Comparison of ENCODE assay signal across 2 cellular contexts in the genomic region with DNA sequence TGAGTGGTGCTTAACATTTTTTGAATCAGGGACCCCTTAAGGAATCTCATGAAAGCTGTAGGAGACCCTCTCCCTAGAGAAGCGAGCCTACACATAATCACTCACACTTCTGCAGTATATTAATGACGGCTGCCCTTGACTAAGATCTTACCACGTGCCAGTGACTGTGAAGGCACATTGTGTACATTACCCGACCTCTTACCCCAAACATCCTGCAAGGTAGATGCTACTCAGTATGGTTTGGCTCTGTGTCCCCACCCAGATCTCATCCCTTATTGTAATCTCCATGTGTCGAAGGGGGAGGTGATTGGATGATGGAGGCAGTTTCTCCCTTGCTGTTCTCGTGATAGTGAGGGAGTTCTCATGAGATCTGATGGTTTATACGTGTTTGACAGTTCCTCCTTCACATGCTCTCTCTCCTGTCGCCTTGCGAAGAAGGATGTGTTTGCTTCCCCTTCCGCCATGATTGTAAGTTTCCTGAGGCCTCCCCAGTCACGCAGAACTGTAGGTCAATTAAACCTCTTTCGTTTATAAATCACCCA.
TF ChIP-seq lines count a peak whose summit lies in the region.

No MANE protein-coding gene starts in this region.

TF ChIP-seq in HepG2, 621 proteins besides CTCF, POLR2A, EP300 and RAD21:
- peak; percentile 52 for TF ChIP-seq MNT (IDR thresholded peaks at IDR 0.05)
- no peak for TF ChIP-seq ZNF7 (CRISPR knock-in tag; IDR thresholded peaks at IDR 0.05)

TF ChIP-seq in neural cell, 6 proteins besides CTCF, POLR2A, EP300 and RAD21:
- TF ChIP-seq MXI1 (conservative IDR thresholded peaks at IDR 0.05; ENCODE audit: poor library complexity, severe bottlenecking) (no peak), SMC3 (conservative IDR thresholded peaks at IDR 0.05; ENCODE audit: poor library complexity) (no peak), POLR2AphosphoS5 (IDR thresholded peaks at IDR 0.05) (no peak), EZH2 (IDR thresholded peaks at IDR 0.05; ENCODE audit: borderline replicate concordance, insufficient read depth, low read length, poor library complexity, severe bottlenecking) (no peak), REST (IDR thresholded peaks at IDR 0.05; ENCODE audit: borderline replicate concordance) (no peak), TAF1 (IDR thresholded peaks at IDR 0.05; ENCODE audit: low read depth) (no peak)
